In genomic region chr11:3169235-3169951, GRCh38 we compare ENCODE assay signal across 1 cellular context.
TF ChIP-seq lines count a peak whose summit lies in the region.

No MANE protein-coding gene starts in this region.

TF ChIP-seq in A549, 52 proteins besides CTCF, POLR2A, EP300 and RAD21 (continued from another document):
- TF ChIP-seq FOSL2 (IDR thresholded peaks at IDR 0.05) (no peak), FOSL2 (CRISPR knock-in tag; IDR thresholded peaks at IDR 0.05) (no peak), TFCP2L1 (CRISPR knock-in tag; IDR thresholded peaks at IDR 0.05) (no peak), FOXS1 (CRISPR knock-in tag; IDR thresholded peaks at IDR 0.05) (no peak), HEYL (CRISPR knock-in tag; IDR thresholded peaks at IDR 0.05) (no peak), CHD4 (IDR thresholded peaks at IDR 0.05; ENCODE audit: borderline replicate concordance) (no peak)
